Comparison of ENCODE assay signal across 14 cellular contexts in the genomic region with DNA sequence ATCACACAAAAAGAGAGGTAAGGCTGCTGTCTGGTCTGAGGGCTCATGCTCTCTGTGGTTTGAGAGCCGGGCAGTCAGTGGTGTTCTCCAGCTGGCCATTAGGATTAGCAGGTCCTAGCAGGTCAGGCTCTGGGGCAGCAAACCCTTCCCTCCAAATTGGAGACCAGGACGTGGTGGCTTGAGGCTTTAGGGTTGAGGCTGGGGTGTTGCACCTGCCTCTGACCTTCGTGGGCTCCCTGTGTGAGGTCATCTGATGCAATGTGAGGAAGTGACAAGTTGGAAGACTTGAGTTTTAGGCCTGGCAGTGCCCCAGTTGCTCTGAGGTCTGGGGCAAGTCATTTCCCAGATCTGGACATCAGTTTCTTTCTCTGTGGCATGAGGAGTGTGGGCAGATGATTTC. TPM values are rescaled to one million over a fixed set of nuclear protein-coding genes. Genes with fewer than 3 reads are reported as not detected.
DNase-seq lines count a peak whose midpoint lies in the region; ATAC-seq and TF ChIP-seq lines count a peak whose summit lies in the region.
"Had no signal": no experiment of that assay in that cellular context is flagged by ENCODE, and none has a peak within 500 bp of the region (broad histone marks: within the 10 kb centered on the region; RNA-seq: fewer than 3 reads in every experiment).

No MANE protein-coding gene starts in this region.

- intact Hi-C loops in CD14-positive monocyte (cut with micrococcal nuclease) = loop anchor here in 1 of 2 donors (2.0 kb wide), 1 partner anchor 21 kb away; no protein-coding TSS in a partner anchor
- intact Hi-C loops in IMR-90 (cut with micrococcal nuclease) = no loop called here
- intact Hi-C loops in activated T-helper 2 cell treated with anti-CD3 and anti-CD28 coated beads, Interferon-gamma antibody, Interleukin-2, Interleukin-4, amounts not matched to agents 10 μg/mL and 5 μg/mL and 100 μg/mL, durations not matched to agents 14 hours and 24 hours and 36 hours (cut with micrococcal nuclease) = no loop called here
- intact Hi-C loops in mammary epithelial cell (cut with micrococcal nuclease) = no loop called here

- ATAC-seq in IMR-90 (ENCODE audit: low read depth) (no peak), GM21515 (IDR thresholded peaks at IDR 0.05; ENCODE audit: unreplicated experiment) (no peak)
- ATAC-seq: body of pancreas, mucosa of descending colon had no signal

- H2AFZ ChIP-seq in IMR-90 (replicated peaks; ENCODE audit: low read length, poor library complexity) (no peak overlapping the region), mammary epithelial cell (ENCODE audit: low read depth, low read length) (no peak overlapping the region)

- dilution Hi-C loops in IMR-90 (cut with HindIII; ENCODE audit: low sequenced_read_pairs, unreplicated experiment) (no loop called here), mammary epithelial cell (cut with HindIII; ENCODE audit: low sequenced_read_pairs) (no loop called here)

- H3K9me3 Mint-ChIP-seq in CD14-positive monocyte (no peaks in the 10 kb centered on the region), nephron (no peaks in the 10 kb centered on the region)
- H3K9me3 Mint-ChIP-seq in activated T-helper 2 cell treated with anti-CD3 and anti-CD28 coated beads, Interferon-gamma antibody, Interleukin-2, Interleukin-4, amounts not matched to agents 10 μg/mL and 5 μg/mL and 100 μg/mL, durations not matched to agents 14 hours and 24 hours and 36 hours = no peaks in the 10 kb centered on the region

- no peak overlapping the region for H3K4ac ChIP-seq in IMR-90 (ENCODE audit: low read depth, low read length)

- TF ChIP-seq CTCF in CD14-positive monocyte (IDR thresholded peaks at IDR 0.05) = no peak
- TF ChIP-seq CTCF in IMR-90 (conservative IDR thresholded peaks at IDR 0.05; ENCODE audit: low read depth, low read length) = no peak
- TF ChIP-seq CTCF in nephron (IDR thresholded peaks at IDR 0.05; ENCODE audit: unreplicated experiment in 3 of 3) = no peak
- TF ChIP-seq CTCF in mammary epithelial cell (conservative IDR thresholded peaks at IDR 0.05 in 1 of 2, IDR thresholded peaks at IDR 0.05 in 1 of 2; ENCODE audit: extremely low read depth in 1 of 2, insufficient read depth in 1 of 2, low read depth in 1 of 2, low read length in 2 of 2) = no peak

- H3K36me3 ChIP-seq in IMR-90 (ENCODE audit: control insufficient read depth, insufficient read depth, low read length) = peaks cover 21% of the 10 kb centered on the region
- peaks cover 4% of the 10 kb centered on the region for H3K36me3 ChIP-seq in mammary epithelial cell (ENCODE audit: insufficient read depth, low read length)

- no peak overlapping the region for H3K23ac ChIP-seq in IMR-90 (ENCODE audit: low read depth, low read length)

- no peak overlapping the region for H3K9ac ChIP-seq in IMR-90 (ENCODE audit: low read depth, low read length)
- H3K9ac ChIP-seq in mammary epithelial cell (ENCODE audit: insufficient read depth, low read length) = no peak overlapping the region

- no peak overlapping the region for H2BK120ac ChIP-seq in IMR-90 (ENCODE audit: low read depth, low read length)

- H3K4me2 ChIP-seq in IMR-90 (ENCODE audit: low read depth, low read length) = no peak overlapping the region
- H3K4me2 ChIP-seq in mammary epithelial cell (ENCODE audit: insufficient read depth, low read depth, low read length) = no peak overlapping the region

- no peak overlapping the region for H3K4me3 Mint-ChIP-seq in CD14-positive monocyte
- no peak overlapping the region for H3K4me3 Mint-ChIP-seq in activated T-helper 2 cell treated with anti-CD3 and anti-CD28 coated beads, Interferon-gamma antibody, Interleukin-2, Interleukin-4, amounts not matched to agents 10 μg/mL and 5 μg/mL and 100 μg/mL, durations not matched to agents 14 hours and 24 hours and 36 hours (ENCODE audit: low read depth)
- H3K4me3 Mint-ChIP-seq in nephron = no peak overlapping the region

- peaks cover 24 to 83% of the 10 kb centered on the region in 2 experiments; a peak in 3 of 4 replicates for H3K79me1 ChIP-seq in IMR-90 (ENCODE audit: low read depth in 1 of 2, low read length in 2 of 2)

- peaks cover 44% of the 10 kb centered on the region for H3K4me1 Mint-ChIP-seq in CD14-positive monocyte
- H3K4me1 Mint-ChIP-seq in activated T-helper 2 cell treated with anti-CD3 and anti-CD28 coated beads, Interferon-gamma antibody, Interleukin-2, Interleukin-4, amounts not matched to agents 10 μg/mL and 5 μg/mL and 100 μg/mL, durations not matched to agents 14 hours and 24 hours and 36 hours (ENCODE audit: low read depth) = peaks cover 53% of the 10 kb centered on the region
- H3K4me1 Mint-ChIP-seq in nephron = peaks cover 44% of the 10 kb centered on the region

- H4K20me1 ChIP-seq in IMR-90 (ENCODE audit: insufficient read depth, low read length) (peaks cover 63% of the 10 kb centered on the region), mammary epithelial cell (ENCODE audit: insufficient read depth, low read length) (peaks cover 13% of the 10 kb centered on the region)

- no peak overlapping the region for H2BK15ac ChIP-seq in IMR-90 (ENCODE audit: low read depth, low read length)

- DNase-seq in CD14-positive monocyte (ENCODE audit: low spot score) = no peak
- no peak for DNase-seq in IMR-90
- DNase-seq in activated T-helper 2 cell treated with anti-CD3 and anti-CD28 coated beads, Interferon-gamma antibody, Interleukin-2, Interleukin-4, amounts not matched to agents 10 μg/mL and 5 μg/mL and 100 μg/mL, durations not matched to agents 14 hours and 24 hours and 36 hours (ENCODE audit: low spot score) = no peak
- no peak for DNase-seq in AG20443 (ENCODE audit: low spot score)
- DNase-seq in ecto neural progenitor cell (ENCODE audit: low spot score) = no peak
- no peak for DNase-seq in mammary epithelial cell
- DNase-seq: body of pancreas, DMS153, MM.1S, mucosa of descending colon, NCI-H226 had no signal

- H3K27me3 Mint-ChIP-seq in CD14-positive monocyte (ENCODE audit: low read depth in 3 of 3) (peaks cover 0 to 3% (median 1%) of the 10 kb centered on the region in 3 donors), nephron (ENCODE audit: low read depth) (no peaks in the 10 kb centered on the region)
- no peaks in the 10 kb centered on the region for H3K27me3 Mint-ChIP-seq in activated T-helper 2 cell treated with anti-CD3 and anti-CD28 coated beads, Interferon-gamma antibody, Interleukin-2, Interleukin-4, amounts not matched to agents 10 μg/mL and 5 μg/mL and 100 μg/mL, durations not matched to agents 14 hours and 24 hours and 36 hours (ENCODE audit: low read depth)

- H3K27me3 ChIP-seq in IMR-90 (ENCODE audit: control insufficient read depth, insufficient read depth, low read length) (no peaks in the 10 kb centered on the region), mammary epithelial cell (ENCODE audit: insufficient read depth, low read length) (no peaks in the 10 kb centered on the region)
- H3K27me3 ChIP-seq: body of pancreas had no signal

- peaks cover 38% of the 10 kb centered on the region for H3K9me1 ChIP-seq in IMR-90 (ENCODE audit: insufficient read depth, low read length)

- H3K79me2 ChIP-seq in mammary epithelial cell (ENCODE audit: insufficient read depth, low read length) = peaks cover 87% of the 10 kb centered on the region

- BruUV-seq in IMR-90 (replicated peaks; lab: Mats Ljungman, UMichigan) (no TSS peak), mammary epithelial cell (replicated peaks; lab: Mats Ljungman, UMichigan) (no TSS peak)

- H3K27ac Mint-ChIP-seq in CD14-positive monocyte (peak overlapping the region; percentile 3 to 87 (median 74)), nephron (peak overlapping the region in 2 of 3 experiments; percentile 22 to 31)
- H3K27ac Mint-ChIP-seq in activated T-helper 2 cell treated with anti-CD3 and anti-CD28 coated beads, Interferon-gamma antibody, Interleukin-2, Interleukin-4, amounts not matched to agents 10 μg/mL and 5 μg/mL and 100 μg/mL, durations not matched to agents 14 hours and 24 hours and 36 hours = peak overlapping the region; percentile 83

- H3K9me3 ChIP-seq in IMR-90 (ENCODE audit: control insufficient read depth, insufficient read depth, low read length) (no peaks in the 10 kb centered on the region), mammary epithelial cell (replicated peaks; ENCODE audit: insufficient read depth, low read length) (no peaks in the 10 kb centered on the region)
- H3K9me3 ChIP-seq: body of pancreas, mucosa of descending colon had no signal

- no peak overlapping the region for H2BK20ac ChIP-seq in IMR-90 (ENCODE audit: low read depth, low read length)

- POLR2A ChIA-PET in IMR-90 (lab: Charles Lee; ENCODE audit: unreplicated experiment) = no interaction called here

- no peak overlapping the region for H3K56ac ChIP-seq in IMR-90 (ENCODE audit: extremely low read depth, insufficient read depth, low read length)

- H3K36me3 Mint-ChIP-seq in CD14-positive monocyte (peaks cover 45 to 47% of the 10 kb centered on the region in 2 donors), nephron (ENCODE audit: low read depth) (peaks cover 28% of the 10 kb centered on the region)
- H3K36me3 Mint-ChIP-seq in activated T-helper 2 cell treated with anti-CD3 and anti-CD28 coated beads, Interferon-gamma antibody, Interleukin-2, Interleukin-4, amounts not matched to agents 10 μg/mL and 5 μg/mL and 100 μg/mL, durations not matched to agents 14 hours and 24 hours and 36 hours (ENCODE audit: low read depth) = peaks cover 48% of the 10 kb centered on the region

- TF ChIP-seq POLR2A in IMR-90 (IDR thresholded peaks at IDR 0.05; ENCODE audit: low read depth, low read length) = no peak

- H3K4me3 ChIP-seq in IMR-90 (ENCODE audit: insufficient read depth, low read depth, low read length) (no peak overlapping the region), mammary epithelial cell (replicated peaks in 1 of 3; ENCODE audit: insufficient read depth in 1 of 3, low read depth in 2 of 3, low read length in 3 of 3) (no peak overlapping the region)
- H3K4me3 ChIP-seq: body of pancreas, mucosa of descending colon, skin epidermis had no signal

- no peak overlapping the region; the same call in 1 of the 2 replicates for H2AK5ac ChIP-seq in IMR-90 (ENCODE audit: low read depth, low read length)

- no peak overlapping the region for H2AK9ac ChIP-seq in IMR-90 (replicated peaks; ENCODE audit: low read depth, low read length, poor library complexity)

- H4K91ac ChIP-seq in IMR-90 (ENCODE audit: insufficient read depth, low read depth, low read length) = no peak overlapping the region

- peaks cover 23% of the 10 kb centered on the region for H3K4me1 ChIP-seq in IMR-90 (ENCODE audit: control insufficient read depth, insufficient read depth, low read length)
- peaks cover 36% of the 10 kb centered on the region for H3K4me1 ChIP-seq in mammary epithelial cell (ENCODE audit: insufficient read depth, low read length)

- no peak for TF ChIP-seq RAD21 in IMR-90 (IDR thresholded peaks at IDR 0.05; ENCODE audit: low read length)

- H2BK5ac ChIP-seq in IMR-90 (ENCODE audit: low read depth, low read length, poor library complexity, severe bottlenecking) = no peak overlapping the region

- no peak overlapping the region for H3K18ac ChIP-seq in IMR-90 (ENCODE audit: low read depth, low read length)

- 40% methylated on average over 1 of the region's 3 CpGs; no CpG with 5 or more reads in 1 of the 2 experiments for WGBS in IMR-90 (ENCODE audit: extremely low coverage in 2 of 2, insufficient read length in 1 of 2), 2 experiments
- 88% methylated on average over 3 of the region's 3 CpGs for WGBS in mammary epithelial cell (ENCODE audit: low coverage, missing lambda C conversion rate)

- in situ Hi-C loops in IMR-90 (cut with MboI; ENCODE audit: low sequenced_read_pairs) (no loop called here), mammary epithelial cell (cut with MboI; ENCODE audit: low sequenced_read_pairs in 2 of 2) (no loop called here)

- H4K8ac ChIP-seq in IMR-90 (ENCODE audit: low read depth in 2 of 2, low read length in 2 of 2) = no peak overlapping the region

- H3K14ac ChIP-seq in IMR-90 (replicated peaks; ENCODE audit: low read depth, low read length) = peak overlapping the region; percentile 8; the same call in 1 of the 2 replicates

- CTCF ChIA-PET in IMR-90 (lab: Yijun Ruan, JAX) (no interaction called here), mammary epithelial cell (lab: Charles Lee; ENCODE audit: low non-redundant PET) (interaction anchor here (0.6 kb wide), 1 partner anchor 50 kb away, joined by 14 read pairs; no protein-coding TSS in a partner anchor)

- H4K5ac ChIP-seq in IMR-90 (ENCODE audit: low read depth, low read length) = no peak overlapping the region

- H3K27ac ChIP-seq in IMR-90 (ENCODE audit: insufficient read depth, low read length) = no peak overlapping the region
- no peak overlapping the region for H3K27ac ChIP-seq in mammary epithelial cell (ENCODE audit: insufficient read depth, low read depth, low read length)
- H3K27ac ChIP-seq: body of pancreas, skin epidermis had no signal

RNA-seq across cellular contexts. Expression of a gene that starts 24.4 kb away (rescaled TPM):
- polyA plus RNA-seq in CD14-positive monocyte (10 to 100 TPM; 46.4 to 47.2 TPM), IMR-90 (2012; rRNA removed) (140 and 149 TPM in 2 replicates), mammary epithelial cell (105 TPM)
- total RNA-seq in IMR-90 (2012; rRNA removed) (104 and 119 TPM in 2 replicates), mammary epithelial cell (100 to 1,000 TPM in 1 of 2 donors, 10 to 100 TPM in 1; 46.0 to 126 TPM)
- 98.0 and 110 TPM in 2 replicates for polyA plus RNA-seq in IMR-90 (2012; cell fraction: cytosol; rRNA removed)
- 71.0 and 75.7 TPM in 2 replicates for polyA plus RNA-seq in IMR-90 (2012; cell fraction: nucleus; rRNA removed; ENCODE audit: low replicate concordance)
- 198 TPM in 2 replicates for total RNA-seq in activated T-helper 2 cell treated with anti-CD3 and anti-CD28 coated beads, Interferon-gamma antibody, Interleukin-2, Interleukin-4, amounts not matched to agents 10 μg/mL and 5 μg/mL and 100 μg/mL, durations not matched to agents 14 hours and 24 hours and 36 hours
- 85.1 TPM for polyA minus RNA-seq in mammary epithelial cell

RNA-seq across cellular contexts. Expression of a gene that starts 39.1 kb away (rescaled TPM):
- polyA plus RNA-seq in CD14-positive monocyte (10 to 100 TPM; 11.6 to 16.9 TPM), IMR-90 (2012; rRNA removed) (18.8 and 19.6 TPM in 2 replicates), mammary epithelial cell (15.8 TPM)
- total RNA-seq in IMR-90 (2012; rRNA removed) (11.4 and 12.0 TPM in 2 replicates), mammary epithelial cell (10 to 100 TPM; 19.8 to 21.4 TPM)
- polyA plus RNA-seq in IMR-90 (2012; cell fraction: cytosol; rRNA removed) = 14.5 and 15.0 TPM in 2 replicates
- polyA plus RNA-seq in IMR-90 (2012; cell fraction: nucleus; rRNA removed; ENCODE audit: low replicate concordance) = 24.6 and 26.4 TPM in 2 replicates
- 17.9 and 18.5 TPM in 2 replicates for total RNA-seq in activated T-helper 2 cell treated with anti-CD3 and anti-CD28 coated beads, Interferon-gamma antibody, Interleukin-2, Interleukin-4, amounts not matched to agents 10 μg/mL and 5 μg/mL and 100 μg/mL, durations not matched to agents 14 hours and 24 hours and 36 hours
- polyA minus RNA-seq in mammary epithelial cell = 22.9 TPM

RNA-seq across cellular contexts. Expression of a gene that starts 45.8 kb away (rescaled TPM):
- polyA plus RNA-seq in CD14-positive monocyte = not detected
- total RNA-seq in IMR-90 (2012; rRNA removed) = not detected in 2 replicates
- not detected in 2 replicates for polyA plus RNA-seq in IMR-90 (2012; rRNA removed)
- polyA plus RNA-seq in IMR-90 (2012; cell fraction: cytosol; rRNA removed) = not detected in 2 replicates
- 0.01 TPM in 1 of 2 replicates, not detected in the other for polyA plus RNA-seq in IMR-90 (2012; cell fraction: nucleus; rRNA removed; ENCODE audit: low replicate concordance)
- not detected in 2 replicates for total RNA-seq in activated T-helper 2 cell treated with anti-CD3 and anti-CD28 coated beads, Interferon-gamma antibody, Interleukin-2, Interleukin-4, amounts not matched to agents 10 μg/mL and 5 μg/mL and 100 μg/mL, durations not matched to agents 14 hours and 24 hours and 36 hours
- total RNA-seq in mammary epithelial cell = not detected
- not detected for polyA plus RNA-seq in mammary epithelial cell
- polyA minus RNA-seq in mammary epithelial cell = not detected
- total RNA-seq: body of pancreas had no signal

RNA-seq across cellular contexts. Expression of a gene that starts 49.1 kb away (rescaled TPM):
- 100 to 1,000 TPM; 183 to 223 TPM for polyA plus RNA-seq in CD14-positive monocyte
- total RNA-seq in IMR-90 (2012; rRNA removed) = 79.7 and 85.1 TPM in 2 replicates
- 80.2 and 80.5 TPM in 2 replicates for polyA plus RNA-seq in IMR-90 (2012; rRNA removed)
- 74.6 and 84.1 TPM in 2 replicates for polyA plus RNA-seq in IMR-90 (2012; cell fraction: cytosol; rRNA removed)
- 43.3 and 54.5 TPM in 2 replicates for polyA plus RNA-seq in IMR-90 (2012; cell fraction: nucleus; rRNA removed; ENCODE audit: low replicate concordance)
- total RNA-seq in activated T-helper 2 cell treated with anti-CD3 and anti-CD28 coated beads, Interferon-gamma antibody, Interleukin-2, Interleukin-4, amounts not matched to agents 10 μg/mL and 5 μg/mL and 100 μg/mL, durations not matched to agents 14 hours and 24 hours and 36 hours = 75.2 and 79.4 TPM in 2 replicates
- 10 to 100 TPM; 55.1 to 75.8 TPM for total RNA-seq in mammary epithelial cell
- polyA plus RNA-seq in mammary epithelial cell = 67.3 TPM
- 52.4 TPM for polyA minus RNA-seq in mammary epithelial cell

Comparison
In these comparisons a context has a peak if more than half of its experiments do, and no peak if none do; other contexts are left out.
1. H3K27ac Mint-ChIP-seq: peak in every context shown above with its lines; median percentile 83 in activated T-helper 2 cell treated with anti-CD3 and anti-CD28 coated beads, Interferon-gamma antibody, Interleukin-2, Interleukin-4, amounts not matched to agents 10 μg/mL and 5 μg/mL and 100 μg/mL, durations not matched to agents 14 hours and 24 hours and 36 hours; 74 in CD14-positive monocyte; 26 in nephron.